22 cellular contexts compared by ENCODE assay signal in genomic region chr16:48960830-48961229, GRCh38.
"Had no signal": no experiment of that assay in that cellular context is flagged by ENCODE, and none has a peak within 500 bp of the region (broad histone marks: within the 10 kb centered on the region; RNA-seq: fewer than 3 reads in every experiment).

No MANE protein-coding gene starts in this region.

- ATAC-seq: mucosa of descending colon; natural killer cell treated with Interleukin-12 subunit alpha and Interleukin-12 subunit beta and Interleukin-15 and Interleukin-18, amount 100 ng/mL, for 72 hours; stimulated activated naive B cell treated with anti-CD40 and anti-IgM and Interleukin-4, amounts not matched to agents 10 μg/mL and 1 μg/mL and 100 μg/mL, for 72 hours had no signal

- H3K27ac ChIP-seq: esophagus squamous epithelium, left ventricle myocardium inferior, right atrium auricular region, stomach, thyroid gland, upper lobe of left lung, vagina had no signal

- DNase-seq: activated CD4-positive, alpha-beta T cell treated with anti-CD3 and anti-CD28 coated beads for 4 hours; activated CD4-positive, alpha-beta T cell treated with anti-CD3 and anti-CD28 coated beads, Interleukin-2, amount 50 U/mL, for 4 hours; activated CD8-positive, alpha-beta memory T cell treated with anti-CD3 and anti-CD28 coated beads for 24 hours; activated effector memory CD4-positive, alpha-beta T cell treated with Interleukin-2 at 50 U/mL for 16 hours; activated naive CD4-positive, alpha-beta T cell treated with Interleukin-2 at 50 U/mL for 16 hours; anterior cingulate cortex; esophagus squamous epithelium; left ventricle myocardium inferior; mesendoderm; mucosa of descending colon; stimulated activated CD4-positive, alpha-beta T cell treated with anti-CD3 and anti-CD28 coated beads, Interleukin-15, amount 100 ng/mL, for 24 hours; stimulated activated CD4-positive, alpha-beta T cell treated with anti-CD3 and anti-CD28 coated beads, Interleukin-2, amount 100 ng/mL, for 24 hours; stimulated activated naive B cell treated with anti-CD40 and anti-IgM and Interleukin-4, amounts not matched to agents 10 μg/mL and 1 μg/mL and 100 μg/mL, for 72 hours; stomach; thyroid gland; upper lobe of left lung had no signal

- H3K9me3 ChIP-seq: esophagus squamous epithelium, left ventricle myocardium inferior, mucosa of descending colon, right atrium auricular region, thyroid gland, upper lobe of left lung, vagina had no signal

- H3K36me3 ChIP-seq: esophagus squamous epithelium, left ventricle myocardium inferior, right atrium auricular region, stomach, thyroid gland, upper lobe of left lung, vagina had no signal

- H3K4me3 ChIP-seq: esophagus squamous epithelium, left ventricle myocardium inferior, lung, mucosa of descending colon, right atrium auricular region, stomach, thyroid gland, upper lobe of left lung, vagina had no signal

- H3K27me3 ChIP-seq: esophagus squamous epithelium, right atrium auricular region, stomach, thyroid gland, upper lobe of left lung, vagina had no signal

- H3K4me1 ChIP-seq: esophagus squamous epithelium, right atrium auricular region, thyroid gland, upper lobe of left lung had no signal

- FAIRE-seq: bronchial epithelial cell, frontal cortex had no signal
